ENCODE assay signal across 8 cellular contexts in the genomic region with DNA sequence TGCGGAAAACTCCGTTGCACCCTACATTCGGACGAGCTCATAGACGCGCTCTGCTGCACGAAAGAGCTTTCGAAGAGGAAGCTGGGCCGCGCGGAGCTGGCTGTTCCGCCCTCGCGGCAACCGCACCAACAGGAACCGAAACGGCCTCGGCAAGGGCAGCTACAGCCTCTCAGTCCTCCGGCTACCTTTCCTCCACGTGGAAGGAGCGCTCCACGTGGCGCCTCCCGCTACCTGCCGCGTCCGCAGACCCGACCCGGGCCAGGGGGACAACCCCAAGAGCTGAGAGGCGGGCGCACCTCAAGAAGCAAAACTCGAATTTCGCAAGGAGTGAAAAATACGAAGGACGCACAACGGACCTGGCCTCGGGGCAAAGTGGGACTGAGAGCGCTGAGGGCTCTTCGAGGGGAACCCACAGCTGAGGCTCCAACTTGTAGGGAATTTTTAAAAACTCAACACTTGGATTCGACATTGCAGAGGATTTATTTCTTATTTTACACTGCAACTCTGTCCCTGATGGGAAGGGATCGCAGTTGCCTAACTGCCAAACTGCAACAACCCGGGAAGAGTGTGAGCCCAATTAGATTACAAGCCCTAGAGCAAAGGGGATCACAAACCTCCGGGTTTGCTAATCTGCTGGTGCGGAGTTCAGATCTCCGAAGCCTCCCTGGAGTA. TPM values are rescaled to one million over a fixed set of nuclear protein-coding genes. Genes with fewer than 3 reads are reported as not detected.
DNase-seq lines count a peak whose midpoint lies in the region; ATAC-seq, FAIRE-seq and TF ChIP-seq lines count a peak whose summit lies in the region.

No MANE protein-coding gene starts in this region.

- intact Hi-C loops in pancreas (cut with DNase I) = no loop called here

- no peaks in the 10 kb centered on the region for H3K4me1 ChIP-seq in pancreas

- ATAC-seq in GM19455 (IDR thresholded peaks at IDR 0.05; ENCODE audit: unreplicated experiment) (peak; percentile 97), HG03520 (IDR thresholded peaks at IDR 0.05; ENCODE audit: unreplicated experiment) (peak; percentile 97), pancreas (peak in 3 of 4 donors; percentile 55 to 72 (median 66))

- WGBS in pancreas, 2 donors = 51 to 58% methylated on average over 45 of the region's 45 CpGs

- no peak for FAIRE-seq in pancreas (lab: Jason Lieb, UNC)

- in situ Hi-C loops in ACHN (cut with HindIII; ENCODE audit: low pct_ligation_motif_present, low pct_unique_long_range_greater_than_20kb, low sequenced_read_pairs) = no loop called here

- H3K27ac ChIP-seq in pancreas = no peak overlapping the region

- no peaks in the 10 kb centered on the region for H3K9me3 ChIP-seq in pancreas

- H3K27me3 ChIP-seq in pancreas = peaks cover 0 to 15% (median 3%) of the 10 kb centered on the region in 4 donors

- no peaks in the 10 kb centered on the region for H3K36me3 ChIP-seq in pancreas

- TF ChIP-seq CTCF in pancreas (IDR thresholded peaks at IDR 0.05) = no peak

- DNase-seq in DMS53 (lab: John Stamatoyannopoulos, UW) (peak; percentile 89), foreskin melanocyte (peak; percentile 30), pancreas (peak in 3 of 6 donors; percentile 29 to 64 (median 36)), NCI-H1092 treated with DMSO at 0.1 percent for 48 hours (lab: John Stamatoyannopoulos, UW) (no peak), ACHN (no peak)
- DNase-seq in activated CD8-positive, alpha-beta memory T cell treated with anti-CD3 and anti-CD28 coated beads, Interleukin-2, amount 50 U/mL, for 48 hours = peak; percentile 74

- peak overlapping the region in 1 of 4 donors; percentile 13 for H3K4me3 ChIP-seq in pancreas

RNA-seq across cellular contexts. Expression of a gene that starts 1.4 kb away (rescaled TPM):
- under 1 TPM in 1 of 6 donors, not detected in 5; 0.05 TPM for total RNA-seq in pancreas
- polyA plus RNA-seq in pancreas = 1 to 10 TPM in 1 of 2 donors, under 1 TPM in 1; 0.04 to 1.1 TPM

Comparison
In these comparisons a context has a peak if more than half of its experiments do, and no peak if none do; other contexts are left out.
1. DNase-seq: peak in DMS53 (single experiment), activated CD8-positive, alpha-beta memory T cell treated with anti-CD3 and anti-CD28 coated beads, Interleukin-2, amount 50 U/mL, for 48 hours (single experiment) and foreskin melanocyte (single experiment); none in NCI-H1092 treated with DMSO at 0.1 percent for 48 hours (single experiment) and ACHN (single experiment).
2. Peak in every context shown above with its lines, with median percentiles within 50 percentile points of each other: ATAC-seq.